ENCODE assay signal across 1 cellular context in the genomic region with DNA sequence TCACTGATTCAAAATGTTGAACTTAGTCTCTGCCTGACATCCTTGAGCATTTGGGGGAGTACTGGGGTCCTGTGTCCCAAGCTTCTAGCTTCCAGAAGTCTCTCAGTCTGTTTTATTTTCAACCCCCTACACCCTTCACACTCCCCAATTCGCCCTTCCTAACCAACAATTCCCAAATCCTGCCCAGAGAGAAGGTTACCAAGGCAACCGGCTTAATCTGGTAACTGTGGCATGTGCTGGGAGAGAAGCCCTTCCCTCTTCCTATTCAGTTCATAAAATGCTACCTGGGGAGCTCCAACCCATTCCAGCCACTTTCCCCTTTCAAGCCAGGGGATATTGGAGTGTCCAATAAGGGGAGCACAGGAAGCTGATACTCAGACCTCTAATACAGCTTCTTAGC.
TF ChIP-seq lines count a peak whose summit lies in the region.

No MANE protein-coding gene starts in this region.

TF ChIP-seq in K562, 482 proteins besides CTCF, POLR2A, EP300 and RAD21:
- TF ChIP-seq RBM34 (IDR thresholded peaks at IDR 0.05; ENCODE audit: borderline replicate concordance, insufficient read depth, low read length) (no peak), KLF16 (IDR thresholded peaks at IDR 0.05) (no peak), POLR2AphosphoS5 (IDR thresholded peaks at IDR 0.05; ENCODE audit: control insufficient read depth, insufficient read depth, low read depth, low read length) (0 out of 2 replicates have a peak, but pooled peaks have one; percentile 2), RFX1 (IDR thresholded peaks at IDR 0.05) (peak; percentile 65; the same call in 1 of the 2 replicates), TSC22D4 (tag; IDR thresholded peaks at IDR 0.05) (no peak), MBD2 (IDR thresholded peaks at IDR 0.05; ENCODE audit: borderline replicate concordance, low read depth) (no peak), ZNF140 (CRISPR knock-in tag; IDR thresholded peaks at IDR 0.05) (no peak)
